In genomic region chr10:112446855-112447691, GRCh38 we compare ENCODE assay signal across 8 cellular contexts. TPM values are rescaled to one million over a fixed set of nuclear protein-coding genes. Genes with fewer than 3 reads are reported as not detected.
DNase-seq lines count a peak whose midpoint lies in the region; ATAC-seq, FAIRE-seq and TF ChIP-seq lines count a peak whose summit lies in the region.

Gene VTI1A (plus strand): TSS chr10:112447215. CDS start chr10:112447374, 159 bp downstream.
Gene ZDHHC6 (minus strand): TSS chr10:112446914. CDS start chr10:112445436, 1,478 bp downstream.

- intact Hi-C loops in left ventricle myocardium inferior (cut with micrococcal nuclease) (no loop called here), psoas muscle (cut with DNase I) (loop anchor here (5.0 to 10.0 kb wide), 2 partner anchors 262 to 265 kb away; partner anchors contain the start of gene GPAM (in 2 of the 2))

- DNase-seq in NCI-H1092 treated with DMSO at 0.1 percent for 48 hours (lab: John Stamatoyannopoulos, UW) (peak; percentile 71), T-helper 1 cell (peak; percentile 64 to 85 (median 76)), amniotic epithelial cell (ENCODE audit: low read depth) (peak; percentile 80), left ventricle myocardium inferior (peak; percentile 84), psoas muscle (peak; percentile 87 to 94), urothelium cell line (ENCODE audit: low spot score) (peak; percentile 83)

- H3K4me3 ChIP-seq in left ventricle myocardium inferior (peak within 1 kb of the TSS; percentile 94), psoas muscle (peak within 1 kb of the TSS; percentile 70)

- no peak for FAIRE-seq in urothelium cell line (lab: Jason Lieb, UNC)

- H3K27me3 ChIP-seq in left ventricle myocardium inferior (ENCODE audit: low read depth): no peaks in the 10 kb centered on the region
- H3K27me3 ChIP-seq in psoas muscle (ENCODE audit: insufficient read depth in 3 of 3, low read length in 2 of 3): no peaks in the 10 kb centered on the region

- 0% methylated on average over 63 of the region's 63 CpGs for WGBS in psoas muscle, 3 donors

- H3K4me1 ChIP-seq in left ventricle myocardium inferior (peaks cover 52% of the 10 kb centered on the region), psoas muscle (peaks cover 20% of the 10 kb centered on the region)

- TF ChIP-seq CTCF in GM12874 (IDR thresholded peaks at IDR 0.05; ENCODE audit: insufficient read depth, low read depth, low read length): peak; percentile 40
- TF ChIP-seq CTCF in left ventricle myocardium inferior (IDR thresholded peaks at IDR 0.05; ENCODE audit: borderline replicate concordance): peak; percentile 29
- peak; percentile 22 for TF ChIP-seq CTCF in psoas muscle (IDR thresholded peaks at IDR 0.05)

- ATAC-seq in HG02623 (IDR thresholded peaks at IDR 0.05; ENCODE audit: unreplicated experiment) (peak; percentile 88), psoas muscle (peak; percentile 97 to 99 (median 99))

- H3K36me3 ChIP-seq in left ventricle myocardium inferior: peaks cover 42% of the 10 kb centered on the region
- peaks cover 0 to 48% of the 10 kb centered on the region in 2 donors for H3K36me3 ChIP-seq in psoas muscle (ENCODE audit: insufficient read depth in 1 of 2, low read depth in 1 of 2)

- H3K27ac ChIP-seq in left ventricle myocardium inferior (replicated peaks) (peak within 1 kb of the TSS; percentile 97), psoas muscle (peak within 1 kb of the TSS; percentile 84)

- H3K9me3 ChIP-seq in left ventricle myocardium inferior (replicated peaks): no peaks in the 10 kb centered on the region
- H3K9me3 ChIP-seq in psoas muscle: no peaks in the 10 kb centered on the region

RNA-seq across cellular contexts. Expression of gene VTI1A, which starts in this region (rescaled TPM):
- 20.5 TPM for total RNA-seq in left ventricle myocardium inferior
- total RNA-seq in psoas muscle: 10 to 100 TPM; 18.5 to 23.1 (median 20.1) TPM
- 10 to 100 TPM in 2 of 3 donors, 1 to 10 TPM in 1; 9.9 to 31.5 (median 20.8) TPM for polyA plus RNA-seq in psoas muscle

RNA-seq across cellular contexts. Expression of gene ZDHHC6, which starts in this region (rescaled TPM):
- total RNA-seq in left ventricle myocardium inferior: 21.2 TPM
- total RNA-seq in psoas muscle: 10 to 100 TPM; 10.8 to 15.3 (median 13.9) TPM
- 10 to 100 TPM; 10.7 to 27.7 (median 26.4) TPM for polyA plus RNA-seq in psoas muscle

Comparison
In these comparisons a context has a peak if more than half of its experiments do, and no peak if none do; other contexts are left out.
1. Peak in every context shown above with its lines: DNase-seq, ATAC-seq, H3K4me3 ChIP-seq and H3K27ac ChIP-seq.